Comparison of ENCODE assay signal across 1 cellular context in genomic region chr20:23937303-23938117, GRCh38.
TF ChIP-seq lines count a peak whose summit lies in the region.

No MANE protein-coding gene starts in this region.

TF ChIP-seq in HCT116, 20 proteins besides CTCF, POLR2A, EP300 and RAD21 (continued from another document):
- TF ChIP-seq ELF1 (IDR thresholded peaks at IDR 0.05; ENCODE audit: borderline replicate concordance, low read depth) (no peak), SP1 (IDR thresholded peaks at IDR 0.05; ENCODE audit: low read depth) (no peak), FOSL1 (IDR thresholded peaks at IDR 0.05; ENCODE audit: low read depth) (no peak), JUND (IDR thresholded peaks at IDR 0.05) (no peak), TCF7L2 (IDR thresholded peaks at IDR 0.05; ENCODE audit: borderline replicate concordance, extremely low read depth, insufficient read depth, insufficient read length) (no peak), ATF3 (IDR thresholded peaks at IDR 0.05) (no peak), ZFX (IDR thresholded peaks at IDR 0.05) (no peak), CBX3 (IDR thresholded peaks at IDR 0.05; ENCODE audit: low read depth) (no peak), EGR1 (IDR thresholded peaks at IDR 0.05; ENCODE audit: low read depth) (no peak), YY1 (IDR thresholded peaks at IDR 0.05; ENCODE audit: extremely low read depth, insufficient replicate concordance, low read depth, low read length) (no peak), ZNF274 (IDR thresholded peaks at IDR 0.05; ENCODE audit: low read depth, low read length) (no peak), SIN3A (IDR thresholded peaks at IDR 0.05; ENCODE audit: low read depth) (no peak), EZH2phosphoT487 (IDR thresholded peaks at IDR 0.05; ENCODE audit: borderline replicate concordance) (no peak)
